ENCODE assay signal across 1 cellular context in the genomic region with DNA sequence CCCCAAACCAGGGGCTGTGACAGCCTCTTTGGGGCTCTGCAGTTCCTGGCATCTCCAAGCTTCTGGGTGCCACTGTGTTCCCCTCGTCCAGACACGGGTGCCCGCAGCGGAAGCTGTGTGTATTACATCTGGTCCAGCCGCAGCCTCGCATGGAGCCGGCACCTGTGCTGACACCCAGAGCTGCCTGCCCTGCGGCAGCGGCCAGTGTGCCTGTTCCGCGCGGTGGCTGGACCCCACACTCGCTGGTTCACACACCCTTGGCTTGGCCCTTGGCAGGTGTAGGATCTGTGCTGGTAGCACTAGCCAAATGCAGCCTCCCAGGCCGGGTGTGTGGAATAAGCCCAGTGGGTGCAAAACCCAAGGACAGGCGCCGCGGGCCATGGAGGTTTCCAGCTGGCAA.
TF ChIP-seq lines count a peak whose summit lies in the region.

No MANE protein-coding gene starts in this region.

TF ChIP-seq in K562, 482 proteins besides CTCF, POLR2A, EP300 and RAD21:
- TF ChIP-seq HOXB6 (CRISPR knock-in tag; IDR thresholded peaks at IDR 0.05; ENCODE audit: borderline replicate concordance), result no peak
- no peak for TF ChIP-seq SIN3A (IDR thresholded peaks at IDR 0.05; ENCODE audit: borderline replicate concordance in 2 of 2, control insufficient read depth in 1 of 2, low read depth in 2 of 2, low read length in 2 of 2)
- no peak for TF ChIP-seq SMARCC2 (IDR thresholded peaks at IDR 0.05; ENCODE audit: low read depth)
- no peak for TF ChIP-seq TRIM24 (IDR thresholded peaks at IDR 0.05)
- TF ChIP-seq, protein P1, sequence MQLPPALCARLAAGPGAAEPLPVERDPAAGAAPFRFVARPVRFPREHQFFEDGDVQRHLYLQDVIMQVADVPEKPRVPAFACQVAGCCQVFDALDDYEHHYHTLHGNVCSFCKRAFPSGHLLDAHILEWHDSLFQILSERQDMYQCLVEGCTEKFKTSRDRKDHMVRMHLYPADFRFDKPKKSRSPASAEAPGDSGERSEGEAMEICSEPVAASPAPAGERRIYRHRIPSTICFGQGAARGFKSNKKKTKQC (CRISPR knock-in tag; IDR thresholded peaks at IDR 0.05), result no peak
- no peak for TF ChIP-seq PTTG1 (tag; IDR thresholded peaks at IDR 0.05; ENCODE audit: low read depth)
- TF ChIP-seq, protein P2, sequence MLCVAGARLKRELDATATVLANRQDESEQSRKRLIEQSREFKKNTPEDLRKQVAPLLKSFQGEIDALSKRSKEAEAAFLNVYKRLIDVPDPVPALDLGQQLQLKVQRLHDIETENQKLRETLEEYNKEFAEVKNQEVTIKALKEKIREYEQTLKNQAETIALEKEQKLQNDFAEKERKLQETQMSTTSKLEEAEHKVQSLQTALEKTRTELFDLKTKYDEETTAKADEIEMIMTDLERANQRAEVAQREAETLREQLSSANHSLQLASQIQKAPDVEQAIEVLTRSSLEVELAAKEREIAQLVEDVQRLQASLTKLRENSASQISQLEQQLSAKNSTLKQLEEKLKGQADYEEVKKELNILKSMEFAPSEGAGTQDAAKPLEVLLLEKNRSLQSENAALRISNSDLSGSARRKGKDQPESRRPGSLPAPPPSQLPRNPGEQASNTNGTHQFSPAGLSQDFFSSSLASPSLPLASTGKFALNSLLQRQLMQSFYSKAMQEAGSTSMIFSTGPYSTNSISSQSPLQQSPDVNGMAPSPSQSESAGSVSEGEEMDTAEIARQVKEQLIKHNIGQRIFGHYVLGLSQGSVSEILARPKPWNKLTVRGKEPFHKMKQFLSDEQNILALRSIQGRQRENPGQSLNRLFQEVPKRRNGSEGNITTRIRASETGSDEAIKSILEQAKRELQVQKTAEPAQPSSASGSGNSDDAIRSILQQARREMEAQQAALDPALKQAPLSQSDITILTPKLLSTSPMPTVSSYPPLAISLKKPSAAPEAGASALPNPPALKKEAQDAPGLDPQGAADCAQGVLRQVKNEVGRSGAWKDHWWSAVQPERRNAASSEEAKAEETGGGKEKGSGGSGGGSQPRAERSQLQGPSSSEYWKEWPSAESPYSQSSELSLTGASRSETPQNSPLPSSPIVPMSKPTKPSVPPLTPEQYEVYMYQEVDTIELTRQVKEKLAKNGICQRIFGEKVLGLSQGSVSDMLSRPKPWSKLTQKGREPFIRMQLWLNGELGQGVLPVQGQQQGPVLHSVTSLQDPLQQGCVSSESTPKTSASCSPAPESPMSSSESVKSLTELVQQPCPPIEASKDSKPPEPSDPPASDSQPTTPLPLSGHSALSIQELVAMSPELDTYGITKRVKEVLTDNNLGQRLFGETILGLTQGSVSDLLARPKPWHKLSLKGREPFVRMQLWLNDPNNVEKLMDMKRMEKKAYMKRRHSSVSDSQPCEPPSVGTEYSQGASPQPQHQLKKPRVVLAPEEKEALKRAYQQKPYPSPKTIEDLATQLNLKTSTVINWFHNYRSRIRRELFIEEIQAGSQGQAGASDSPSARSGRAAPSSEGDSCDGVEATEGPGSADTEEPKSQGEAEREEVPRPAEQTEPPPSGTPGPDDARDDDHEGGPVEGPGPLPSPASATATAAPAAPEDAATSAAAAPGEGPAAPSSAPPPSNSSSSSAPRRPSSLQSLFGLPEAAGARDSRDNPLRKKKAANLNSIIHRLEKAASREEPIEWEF (CRISPR knock-in tag; IDR thresholded peaks at IDR 0.05), result no peak
- TF ChIP-seq ZNF311 (CRISPR knock-in tag; IDR thresholded peaks at IDR 0.05), result no peak
- no peak for TF ChIP-seq LCOR (CRISPR knock-in tag; IDR thresholded peaks at IDR 0.05)
- no peak for TF ChIP-seq MIER1 (IDR thresholded peaks at IDR 0.05; ENCODE audit: low read depth)
- TF ChIP-seq, protein P3, sequence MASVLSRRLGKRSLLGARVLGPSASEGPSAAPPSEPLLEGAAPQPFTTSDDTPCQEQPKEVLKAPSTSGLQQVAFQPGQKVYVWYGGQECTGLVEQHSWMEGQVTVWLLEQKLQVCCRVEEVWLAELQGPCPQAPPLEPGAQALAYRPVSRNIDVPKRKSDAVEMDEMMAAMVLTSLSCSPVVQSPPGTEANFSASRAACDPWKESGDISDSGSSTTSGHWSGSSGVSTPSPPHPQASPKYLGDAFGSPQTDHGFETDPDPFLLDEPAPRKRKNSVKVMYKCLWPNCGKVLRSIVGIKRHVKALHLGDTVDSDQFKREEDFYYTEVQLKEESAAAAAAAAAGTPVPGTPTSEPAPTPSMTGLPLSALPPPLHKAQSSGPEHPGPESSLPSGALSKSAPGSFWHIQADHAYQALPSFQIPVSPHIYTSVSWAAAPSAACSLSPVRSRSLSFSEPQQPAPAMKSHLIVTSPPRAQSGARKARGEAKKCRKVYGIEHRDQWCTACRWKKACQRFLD (CRISPR knock-in tag; IDR thresholded peaks at IDR 0.05), result no peak
- TF ChIP-seq MXI1 (IDR thresholded peaks at IDR 0.05; ENCODE audit: low read depth, low read length), result no peak
- no peak for TF ChIP-seq ZNF165 (CRISPR knock-in tag; IDR thresholded peaks at IDR 0.05; ENCODE audit: borderline replicate concordance)
- TF ChIP-seq, protein P4, sequence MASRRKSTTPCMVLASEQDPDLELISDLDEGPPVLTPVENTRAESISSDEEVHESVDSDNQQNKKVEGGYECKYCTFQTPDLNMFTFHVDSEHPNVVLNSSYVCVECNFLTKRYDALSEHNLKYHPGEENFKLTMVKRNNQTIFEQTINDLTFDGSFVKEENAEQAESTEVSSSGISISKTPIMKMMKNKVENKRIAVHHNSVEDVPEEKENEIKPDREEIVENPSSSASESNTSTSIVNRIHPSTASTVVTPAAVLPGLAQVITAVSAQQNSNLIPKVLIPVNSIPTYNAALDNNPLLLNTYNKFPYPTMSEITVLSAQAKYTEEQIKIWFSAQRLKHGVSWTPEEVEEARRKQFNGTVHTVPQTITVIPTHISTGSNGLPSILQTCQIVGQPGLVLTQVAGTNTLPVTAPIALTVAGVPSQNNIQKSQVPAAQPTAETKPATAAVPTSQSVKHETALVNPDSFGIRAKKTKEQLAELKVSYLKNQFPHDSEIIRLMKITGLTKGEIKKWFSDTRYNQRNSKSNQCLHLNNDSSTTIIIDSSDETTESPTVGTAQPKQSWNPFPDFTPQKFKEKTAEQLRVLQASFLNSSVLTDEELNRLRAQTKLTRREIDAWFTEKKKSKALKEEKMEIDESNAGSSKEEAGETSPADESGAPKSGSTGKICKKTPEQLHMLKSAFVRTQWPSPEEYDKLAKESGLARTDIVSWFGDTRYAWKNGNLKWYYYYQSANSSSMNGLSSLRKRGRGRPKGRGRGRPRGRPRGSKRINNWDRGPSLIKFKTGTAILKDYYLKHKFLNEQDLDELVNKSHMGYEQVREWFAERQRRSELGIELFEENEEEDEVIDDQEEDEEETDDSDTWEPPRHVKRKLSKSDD (conservative IDR thresholded peaks at IDR 0.05; ENCODE audit: low read length), result no peak
